Comparison of ENCODE assay signal across 16 cellular contexts in the genomic region with DNA sequence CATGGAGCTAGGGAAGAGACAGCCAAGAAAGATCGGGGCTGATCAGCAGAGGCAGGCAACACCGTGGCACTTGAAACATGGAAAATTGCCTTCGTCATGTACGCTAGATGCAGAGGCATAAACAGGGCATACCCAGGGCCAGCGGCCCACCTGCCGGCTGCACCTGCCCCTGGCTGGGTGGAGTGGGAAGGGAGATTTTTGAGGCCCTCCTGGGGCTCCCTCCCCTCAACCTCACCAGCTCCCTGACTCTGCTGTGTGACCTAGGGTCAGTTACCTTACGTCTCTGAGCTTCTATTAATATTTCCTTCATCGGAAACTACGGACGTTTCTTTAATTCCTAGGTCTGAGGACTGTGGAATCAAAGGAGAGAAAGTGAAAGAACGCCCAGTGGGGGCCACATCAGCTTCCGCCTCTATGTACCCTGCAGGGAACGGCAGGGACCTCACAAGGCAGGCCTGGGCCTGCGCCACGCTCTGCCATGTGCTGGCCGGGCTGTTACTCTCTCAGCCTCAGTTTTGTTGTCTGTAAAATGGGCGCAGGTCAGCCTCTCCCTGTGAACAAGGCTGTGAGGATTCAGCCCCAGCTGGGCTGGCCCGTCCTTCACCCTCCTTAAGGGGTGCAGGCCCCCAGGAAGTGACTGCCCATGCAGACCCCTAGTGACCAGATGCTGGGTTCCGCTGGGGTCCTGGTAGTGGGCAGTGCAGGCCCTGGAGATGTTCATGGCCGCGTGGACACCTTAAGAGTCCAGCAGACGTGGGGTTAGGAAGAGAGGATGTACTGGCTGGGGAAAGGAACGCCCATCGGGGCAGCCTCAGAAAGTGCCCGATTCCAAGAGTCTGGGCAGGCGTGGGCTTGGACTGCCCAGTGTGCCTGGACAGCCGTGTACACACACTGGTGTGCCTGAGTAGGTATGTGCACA. TPM values are rescaled to one million over a fixed set of nuclear protein-coding genes. Genes with fewer than 3 reads are reported as not detected.
DNase-seq lines count a peak whose midpoint lies in the region; ATAC-seq and TF ChIP-seq lines count a peak whose summit lies in the region.
"Had no signal": no experiment of that assay in that cellular context is flagged by ENCODE, and none has a peak within 500 bp of the region (broad histone marks: within the 10 kb centered on the region; RNA-seq: fewer than 3 reads in every experiment).

No MANE protein-coding gene starts in this region.

- TF ChIP-seq EP300 in neural cell (conservative IDR thresholded peaks at IDR 0.05; ENCODE audit: poor library complexity, severe bottlenecking), result no peak

- no peaks in the 10 kb centered on the region for H3K27me3 Mint-ChIP-seq in activated naive CD8-positive, alpha-beta T cell treated with anti-CD3 and anti-CD28 coated beads, Interleukin-2, amount 10 ng/mL, durations not matched to agents 7 days and 5 days
- peaks cover 4% of the 10 kb centered on the region for H3K27me3 Mint-ChIP-seq in activated naive CD8-positive, alpha-beta T cell treated with anti-CD3 and anti-CD28 coated beads for 36 hours
- H3K27me3 Mint-ChIP-seq in chondrocyte (ENCODE audit: low read depth), result peaks cover 23% of the 10 kb centered on the region

- H3K27me3 ChIP-seq in neural cell (ENCODE audit: insufficient read depth, low read depth, low read length) (no peaks in the 10 kb centered on the region), upper lobe of right lung (peaks cover 12% of the 10 kb centered on the region)
- H3K27me3 ChIP-seq: MG63 had no signal

- no peaks in the 10 kb centered on the region for H3K36me3 Mint-ChIP-seq in activated naive CD8-positive, alpha-beta T cell treated with anti-CD3 and anti-CD28 coated beads, Interleukin-2, amount 10 ng/mL, durations not matched to agents 7 days and 5 days
- no peaks in the 10 kb centered on the region for H3K36me3 Mint-ChIP-seq in activated naive CD8-positive, alpha-beta T cell treated with anti-CD3 and anti-CD28 coated beads for 36 hours
- H3K36me3 Mint-ChIP-seq in chondrocyte (ENCODE audit: low read depth), result no peaks in the 10 kb centered on the region
- H3K36me3 Mint-ChIP-seq: activated naive CD4-positive, alpha-beta T cell treated with anti-CD3 and anti-CD28 coated beads, Interleukin-2, amount 50 U/mL, for 72 hours; CD8-positive, alpha-beta memory T cell had no signal

- H3K4me3 Mint-ChIP-seq in activated naive CD8-positive, alpha-beta T cell treated with anti-CD3 and anti-CD28 coated beads, Interleukin-2, amount 10 ng/mL, durations not matched to agents 7 days and 5 days, result no peak overlapping the region
- H3K4me3 Mint-ChIP-seq in activated naive CD8-positive, alpha-beta T cell treated with anti-CD3 and anti-CD28 coated beads for 36 hours, result no peak overlapping the region
- H3K4me3 Mint-ChIP-seq in chondrocyte (ENCODE audit: unreplicated experiment), result no peak overlapping the region
- H3K4me3 Mint-ChIP-seq: CD8-positive, alpha-beta memory T cell; effector memory CD8-positive, alpha-beta T cell; nephron had no signal

- peak overlapping the region; percentile 82 for H3K9ac ChIP-seq in neural cell (ENCODE audit: low read length)

- DNase-seq in activated naive CD8-positive, alpha-beta T cell treated with anti-CD3 and anti-CD28 coated beads, Interleukin-2, amount 10 ng/mL, durations not matched to agents 7 days and 5 days, result peak; percentile 15
- DNase-seq in activated naive CD8-positive, alpha-beta T cell treated with anti-CD3 and anti-CD28 coated beads for 36 hours, result no peak
- DNase-seq in chondrocyte (ENCODE audit: low spot score), result peak; percentile 71
- peak; percentile 46 for DNase-seq in upper lobe of right lung
- DNase-seq in hippocampal formation (lab: John Stamatoyannopoulos, UW), result no peak
- DNase-seq in activated CD4-positive, alpha-beta T cell treated with anti-CD3 and anti-CD28 coated beads, Interleukin-2, amount 50 U/mL, for 1 hour, result no peak
- no peak for DNase-seq in NCI-H82 treated with DMSO at 0.1 percent for 48 hours (lab: John Stamatoyannopoulos, UW; ENCODE audit: unreplicated experiment)
- DNase-seq: effector memory CD8-positive, alpha-beta T cell; GOT3 had no signal

- H3K9me2 ChIP-seq in neural cell (ENCODE audit: insufficient read depth, low read length), result no peaks in the 10 kb centered on the region

- H3K79me2 ChIP-seq in neural cell (replicated peaks; ENCODE audit: insufficient read depth, low read length), result peaks cover 11% of the 10 kb centered on the region

- no peaks in the 10 kb centered on the region for H3K4me1 ChIP-seq in upper lobe of right lung
- H3K4me1 ChIP-seq: tibial nerve had no signal

- no peak for TF ChIP-seq RAD21 in neural cell (conservative IDR thresholded peaks at IDR 0.05)

- no peaks in the 10 kb centered on the region for H3K4me1 Mint-ChIP-seq in activated naive CD8-positive, alpha-beta T cell treated with anti-CD3 and anti-CD28 coated beads, Interleukin-2, amount 10 ng/mL, durations not matched to agents 7 days and 5 days
- no peaks in the 10 kb centered on the region for H3K4me1 Mint-ChIP-seq in activated naive CD8-positive, alpha-beta T cell treated with anti-CD3 and anti-CD28 coated beads for 36 hours
- no peaks in the 10 kb centered on the region for H3K4me1 Mint-ChIP-seq in chondrocyte (ENCODE audit: low read depth)
- H3K4me1 Mint-ChIP-seq: CD8-positive, alpha-beta memory T cell had no signal

- ATAC-seq in activated naive CD8-positive, alpha-beta T cell treated with anti-CD3 and anti-CD28 coated beads, Interleukin-2, amount 10 ng/mL, durations not matched to agents 7 days and 5 days (ENCODE audit: low read depth), result no peak
- no peak for ATAC-seq in upper lobe of right lung
- ATAC-seq: activated naive CD4-positive, alpha-beta T cell treated with anti-CD3 and anti-CD28 coated beads, Interleukin-2, amount 50 U/mL, for 72 hours; effector memory CD8-positive, alpha-beta T cell had no signal

- H3K27ac ChIP-seq in neural cell (ENCODE audit: low read length) (peak overlapping the region; percentile 91), upper lobe of right lung (no peak overlapping the region)
- H3K27ac ChIP-seq: tibial nerve had no signal

- intact Hi-C loops in upper lobe of right lung (cut with DNase I), result no loop called here

- no peaks in the 10 kb centered on the region for H3F3A ChIP-seq in neural cell (ENCODE audit: insufficient read depth, low read length, poor library complexity, severe bottlenecking)

- H4K20me1 ChIP-seq in neural cell (ENCODE audit: insufficient read depth), result no peaks in the 10 kb centered on the region

- no peak overlapping the region for H3K27ac Mint-ChIP-seq in activated naive CD8-positive, alpha-beta T cell treated with anti-CD3 and anti-CD28 coated beads, Interleukin-2, amount 10 ng/mL, durations not matched to agents 7 days and 5 days
- H3K27ac Mint-ChIP-seq in activated naive CD8-positive, alpha-beta T cell treated with anti-CD3 and anti-CD28 coated beads for 36 hours, result no peak overlapping the region
- H3K27ac Mint-ChIP-seq in chondrocyte (ENCODE audit: unreplicated experiment), result no peak overlapping the region
- H3K27ac Mint-ChIP-seq: activated naive CD4-positive, alpha-beta T cell treated with anti-CD3 and anti-CD28 coated beads, Interleukin-2, amount 50 U/mL, for 72 hours; CD8-positive, alpha-beta memory T cell; effector memory CD8-positive, alpha-beta T cell had no signal

- peak overlapping the region; percentile 37 for H3K4me2 ChIP-seq in neural cell (ENCODE audit: low read length)

- H3K36me3 ChIP-seq in neural cell (ENCODE audit: insufficient read depth, low read length), result no peaks in the 10 kb centered on the region
- H3K36me3 ChIP-seq in upper lobe of right lung, result no peaks in the 10 kb centered on the region
- H3K36me3 ChIP-seq: MG63, tibial nerve had no signal

- no peak overlapping the region for H2AFZ ChIP-seq in neural cell (ENCODE audit: low read depth, low read length)

- peak overlapping the region; percentile 57 for H3K4me3 ChIP-seq in neural cell (ENCODE audit: low read length)
- no peak overlapping the region for H3K4me3 ChIP-seq in upper lobe of right lung
- H3K4me3 ChIP-seq: lung, MG63, tibial nerve had no signal

- peaks cover 2% of the 10 kb centered on the region for H3K9me3 Mint-ChIP-seq in activated naive CD8-positive, alpha-beta T cell treated with anti-CD3 and anti-CD28 coated beads, Interleukin-2, amount 10 ng/mL, durations not matched to agents 7 days and 5 days
- peaks cover 3% of the 10 kb centered on the region for H3K9me3 Mint-ChIP-seq in activated naive CD8-positive, alpha-beta T cell treated with anti-CD3 and anti-CD28 coated beads for 36 hours
- peaks cover 4% of the 10 kb centered on the region for H3K9me3 Mint-ChIP-seq in chondrocyte (ENCODE audit: low read depth)
- H3K9me3 Mint-ChIP-seq: effector memory CD8-positive, alpha-beta T cell had no signal

- POLR2A ChIA-PET in activated naive CD8-positive, alpha-beta T cell treated with anti-CD3 and anti-CD28 coated beads, Interleukin-2, amount 10 ng/mL, durations not matched to agents 7 days and 5 days (lab: Charles Lee), result interaction anchor here (0.6 kb wide), 1 partner anchor 112 kb away, joined by 3 read pairs; no protein-coding TSS in a partner anchor

- H3K9me3 ChIP-seq in neural cell (ENCODE audit: low read length) (no peaks in the 10 kb centered on the region), upper lobe of right lung (no peaks in the 10 kb centered on the region)
- H3K9me3 ChIP-seq: MG63, tibial nerve had no signal

- TF ChIP-seq CTCF in chondrocyte (IDR thresholded peaks at IDR 0.05), result no peak
- TF ChIP-seq CTCF in neural cell (IDR thresholded peaks at IDR 0.05; ENCODE audit: poor library complexity, severe bottlenecking), result no peak
- TF ChIP-seq CTCF in upper lobe of right lung (IDR thresholded peaks at IDR 0.05), result no peak

TF ChIP-seq in neural cell, 6 proteins besides CTCF, POLR2A, EP300 and RAD21 (continues in another document):
- no peak for TF ChIP-seq TAF1 (IDR thresholded peaks at IDR 0.05; ENCODE audit: low read depth)
- no peak for TF ChIP-seq EZH2 (IDR thresholded peaks at IDR 0.05; ENCODE audit: borderline replicate concordance, insufficient read depth, low read length, poor library complexity, severe bottlenecking)

RNA-seq across cellular contexts. Expression of a gene that starts 22.7 kb away (rescaled TPM):
- not detected for total RNA-seq in activated naive CD8-positive, alpha-beta T cell treated with anti-CD3 and anti-CD28 coated beads, Interleukin-2, amount 10 ng/mL, durations not matched to agents 7 days and 5 days
- under 1 TPM; 0.14 to 0.19 TPM for total RNA-seq in activated naive CD8-positive, alpha-beta T cell treated with anti-CD3 and anti-CD28 coated beads for 36 hours
- total RNA-seq in chondrocyte (0.65 to 0.72 TPM (median 0.68 TPM) in 3 replicates), upper lobe of right lung (4.3 TPM)
- polyA plus RNA-seq in neural cell, result 11.8 and 13.9 TPM in 2 replicates
- polyA minus RNA-seq in neural cell, result 14.5 and 15.8 TPM in 2 replicates

Comparison
In these comparisons a context has a peak if more than half of its experiments do, and no peak if none do; other contexts are left out.
1. DNase-seq: peak in activated naive CD8-positive, alpha-beta T cell treated with anti-CD3 and anti-CD28 coated beads, Interleukin-2, amount 10 ng/mL, durations not matched to agents 7 days and 5 days (single experiment), chondrocyte (single experiment) and upper lobe of right lung (single experiment); none in activated naive CD8-positive, alpha-beta T cell treated with anti-CD3 and anti-CD28 coated beads for 36 hours (single experiment), hippocampal formation (0 of 2), activated CD4-positive, alpha-beta T cell treated with anti-CD3 and anti-CD28 coated beads, Interleukin-2, amount 50 U/mL, for 1 hour (single experiment) and NCI-H82 treated with DMSO at 0.1 percent for 48 hours (single experiment).